In genomic region chr10:77306666-77307065, GRCh38 we compare ENCODE assay signal across 18 cellular contexts.
"Had no signal": no experiment of that assay in that cellular context is flagged by ENCODE, and none has a peak within 500 bp of the region (broad histone marks: within the 10 kb centered on the region; RNA-seq: fewer than 3 reads in every experiment).

No MANE protein-coding gene starts in this region.

- H3K4me3 ChIP-seq: body of pancreas, SJCRH30 had no signal

- H3K36me3 ChIP-seq: SJCRH30 had no signal

- H3K4me1 ChIP-seq: body of pancreas had no signal

- ATAC-seq: activated CD4-positive, CD25-positive, alpha-beta regulatory T cell treated with anti-CD3 and anti-CD28 coated beads, Interleukin-2, amount 50 U/mL, for 24 hours; activated CD8-positive, alpha-beta T cell treated with anti-CD3 and anti-CD28 coated beads for 36 hours; body of pancreas had no signal

- DNase-seq: activated CD4-positive, alpha-beta T cell treated with anti-CD3 and anti-CD28 coated beads for 4 hours; activated CD8-positive, alpha-beta T cell treated with anti-CD3 and anti-CD28 coated beads for 36 hours; activated effector memory CD4-positive, alpha-beta T cell treated with Interleukin-2 at 50 U/mL for 16 hours; activated naive CD4-positive, alpha-beta T cell; activated T-cell treated with anti-CD3 and anti-CD28 coated beads, Interleukin-2, amount 50 U/mL, for 24 hours; aorta; body of pancreas; Kasumi-1; NCI-H1105 treated with DMSO at 0.1 percent for 48 hours; NCI-H1436 treated with DMSO at 0.1 percent for 48 hours; NCI-H187; NCI-H2081; NCI-H510A treated with DMSO at 0.1 percent for 48 hours; NCI-H69; Right ventricle myocardium superior; RPMI8226; SJCRH30 had no signal

- H3K27me3 ChIP-seq: body of pancreas, SJCRH30 had no signal

- H3K27ac ChIP-seq: body of pancreas, SJCRH30 had no signal

- H3K9me3 ChIP-seq: body of pancreas had no signal
